ENCODE assay signal across 17 cellular contexts in the genomic region with DNA sequence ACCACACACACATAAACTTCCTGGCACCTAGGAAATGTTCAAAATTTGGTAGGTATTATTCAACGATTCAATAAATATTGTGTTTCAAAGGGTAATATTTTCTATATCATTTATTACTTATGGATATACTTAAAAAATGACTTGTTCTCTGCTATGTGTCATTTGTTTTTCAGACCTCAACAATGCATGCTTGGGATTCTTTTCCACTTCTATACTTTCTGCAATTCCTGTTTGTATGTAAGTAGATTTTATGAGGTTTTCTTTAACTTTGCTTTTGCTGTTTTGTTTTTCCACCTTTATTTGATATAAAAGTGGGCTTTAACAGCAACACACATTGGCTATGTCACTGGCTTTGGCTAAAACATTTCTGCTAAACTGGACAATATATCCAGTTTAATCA. TPM values are rescaled to one million over a fixed set of nuclear protein-coding genes. Genes with fewer than 3 reads are reported as not detected.
A peak's percentile ranks its signal among the peaks of the same experiment; 100 is the strongest.
DNase-seq lines count a peak whose midpoint lies in the region; ATAC-seq and TF ChIP-seq lines count a peak whose summit lies in the region.
"Had no signal": no experiment of that assay in that cellular context is flagged by ENCODE, and none has a peak within 500 bp of the region (broad histone marks: within the 10 kb centered on the region; RNA-seq: fewer than 3 reads in every experiment).

No MANE protein-coding gene starts in this region.

- DNase-seq in MCF 10A (ENCODE audit: unreplicated experiment) (no peak), breast epithelium (ENCODE audit: low spot score in 2 of 2) (no peak), adipocyte (ENCODE audit: low read depth) (no peak), superior temporal gyrus (ENCODE audit: extremely low spot score) (peak; percentile 46), body of pancreas (no peak), left lung (no peak)
- DNase-seq: activated naive CD4-positive, alpha-beta T cell treated with anti-CD3 and anti-CD28 coated beads, Interleukin-2, amount 50 U/mL, for 16 hours; dermis blood vessel endothelial cell; DMS79 treated with DMSO at 0.1 percent for 48 hours; left ventricle myocardium superior; NCI-H1048; NCI-H345; occipital lobe; stimulated activated CD4-positive, alpha-beta T cell treated with anti-CD3 and anti-CD28 coated beads, Interleukin-1b, Interleukin-23, amount 100 ng/mL, for 48 hours; T1000 had no signal

- H3K36me3 ChIP-seq in breast epithelium (no peaks in the 10 kb centered on the region), adipocyte (ENCODE audit: control insufficient read depth, insufficient read depth, low read length, severe bottlenecking) (no peaks in the 10 kb centered on the region), iPS-18a (ENCODE audit: control insufficient read depth, low read depth, low read length) (no peaks in the 10 kb centered on the region), body of pancreas (replicated peaks in 1 of 2; ENCODE audit: insufficient read depth in 1 of 2, low read depth in 2 of 2) (no peaks in the 10 kb centered on the region), left lung (no peaks in the 10 kb centered on the region)

- peak overlapping the region; percentile 59 for H3K27ac Mint-ChIP-seq in MCF 10A (ENCODE audit: low read depth, unreplicated experiment)

- H3K9ac ChIP-seq in adipocyte (ENCODE audit: low read length) (no peak overlapping the region), iPS-18a (ENCODE audit: low read length) (no peak overlapping the region)

- H3K36me3 Mint-ChIP-seq in MCF 10A (ENCODE audit: insufficient read depth, unreplicated experiment), result peaks cover 6% of the 10 kb centered on the region

- no peak overlapping the region for H3K27ac ChIP-seq in breast epithelium
- no peak overlapping the region for H3K27ac ChIP-seq in iPS-18a (ENCODE audit: low read length)
- no peak overlapping the region for H3K27ac ChIP-seq in body of pancreas
- H3K27ac ChIP-seq in left lung, result no peak overlapping the region

- peaks cover 0 to 4% of the 10 kb centered on the region in 2 donors for H3K4me1 ChIP-seq in breast epithelium
- peaks cover 54% of the 10 kb centered on the region for H3K4me1 ChIP-seq in adipocyte (ENCODE audit: control insufficient read depth, insufficient read depth, low read length)
- H3K4me1 ChIP-seq in iPS-18a (ENCODE audit: control insufficient read depth, low read depth, low read length), result peaks cover 24% of the 10 kb centered on the region
- peaks cover 10% of the 10 kb centered on the region for H3K4me1 ChIP-seq in body of pancreas
- H3K4me1 ChIP-seq in left lung, result peaks cover 4 to 54% of the 10 kb centered on the region in 2 donors

- ATAC-seq in body of pancreas (no peak), GM18511 (IDR thresholded peaks at IDR 0.05; ENCODE audit: unreplicated experiment) (no peak), left lung (no peak)
- ATAC-seq: left ventricle myocardium superior had no signal

- no peaks in the 10 kb centered on the region for H3K9me3 Mint-ChIP-seq in MCF 10A (ENCODE audit: unreplicated experiment)

- no peaks in the 10 kb centered on the region for H3K9me3 ChIP-seq in breast epithelium
- H3K9me3 ChIP-seq in adipocyte (ENCODE audit: control insufficient read depth, low read length), result no peaks in the 10 kb centered on the region
- no peaks in the 10 kb centered on the region for H3K9me3 ChIP-seq in iPS-18a (ENCODE audit: control insufficient read depth, low read depth, low read length)
- no peaks in the 10 kb centered on the region for H3K9me3 ChIP-seq in body of pancreas
- no peaks in the 10 kb centered on the region for H3K9me3 ChIP-seq in left lung

- POLR2A ChIA-PET in MCF 10A (lab: Yijun Ruan, JAX), result interaction anchor here (8.3 kb wide), 1 partner anchor 13 kb away, joined by 208 read pairs; no protein-coding TSS in a partner anchor

- H3K27me3 Mint-ChIP-seq in MCF 10A (ENCODE audit: insufficient read depth, unreplicated experiment), result no peaks in the 10 kb centered on the region

- H3K4me3 ChIP-seq in breast epithelium, result no peak overlapping the region
- H3K4me3 ChIP-seq in adipocyte (ENCODE audit: low read length), result peak overlapping the region; percentile 87
- peak overlapping the region; percentile 21 for H3K4me3 ChIP-seq in iPS-18a (ENCODE audit: low read length)
- no peak overlapping the region for H3K4me3 ChIP-seq in body of pancreas
- H3K4me3 ChIP-seq in left lung, result peak overlapping the region in 1 of 2 donors; percentile 86

- peak overlapping the region; percentile 45 for H3K4me3 Mint-ChIP-seq in MCF 10A (ENCODE audit: unreplicated experiment)

- CTCF ChIA-PET in MCF 10A (lab: Yijun Ruan, JAX), result interaction anchor here (1.0 kb wide), 1 partner anchor 784 kb away, joined by 3 read pairs; no protein-coding TSS in a partner anchor

- peaks cover 46% of the 10 kb centered on the region for H3K4me1 Mint-ChIP-seq in MCF 10A (ENCODE audit: insufficient read depth, unreplicated experiment)

- intact Hi-C loops in MCF 10A (cut with micrococcal nuclease) (loop anchor here (5.0 kb wide), 1 partner anchor 79 kb away; no protein-coding TSS in a partner anchor), breast epithelium (cut with DNase I; ENCODE audit: low total_unique reads) (no loop called here), body of pancreas (cut with DNase I) (no loop called here), left lung (cut with DNase I) (no loop called here)

- TSS peak; percentile 1 for BruUV-seq in MCF 10A (replicated peaks; lab: Mats Ljungman, UMichigan)

- no peak for TF ChIP-seq POLR2A in breast epithelium (IDR thresholded peaks at IDR 0.05)
- TF ChIP-seq POLR2A in body of pancreas (IDR thresholded peaks at IDR 0.05), result no peak

- H3K27me3 ChIP-seq in breast epithelium, result no peaks in the 10 kb centered on the region
- H3K27me3 ChIP-seq in adipocyte (replicated peaks; ENCODE audit: control insufficient read depth, insufficient read depth, low read length), result no peaks in the 10 kb centered on the region
- no peaks in the 10 kb centered on the region for H3K27me3 ChIP-seq in iPS-18a (ENCODE audit: control insufficient read depth, insufficient read depth, low read length)
- H3K27me3 ChIP-seq in body of pancreas, result no peaks in the 10 kb centered on the region
- no peaks in the 10 kb centered on the region for H3K27me3 ChIP-seq in left lung

- no peak for TF ChIP-seq CTCF in MCF 10A (IDR thresholded peaks at IDR 0.05; ENCODE audit: unreplicated experiment)
- TF ChIP-seq CTCF in breast epithelium (IDR thresholded peaks at IDR 0.05), result no peak
- no peak for TF ChIP-seq CTCF in body of pancreas (IDR thresholded peaks at IDR 0.05)
- no peak for TF ChIP-seq CTCF in left lung (IDR thresholded peaks at IDR 0.05)

- 80 to 83% methylated on average over 1 of the region's 1 CpG for WGBS in body of pancreas, 2 donors

RNA-seq across cellular contexts. Expression of a gene that starts 3.5 kb away (rescaled TPM):
- 148 and 182 TPM in 2 replicates for total RNA-seq in MCF 10A (2022)
- 10 to 100 TPM; 37.4 to 54.2 (median 47.4) TPM for total RNA-seq in breast epithelium
- 10 to 100 TPM; 17.5 to 22.3 TPM for total RNA-seq in body of pancreas
- total RNA-seq in left lung, result 100 to 1,000 TPM in 1 of 2 donors, 10 to 100 TPM in 1; 72.2 to 111 TPM

RNA-seq across cellular contexts. Expression of a gene that starts 4.3 kb away (rescaled TPM):
- total RNA-seq in MCF 10A (2022), result 81.1 and 128 TPM in 2 replicates
- 10 to 100 TPM; 48.6 to 73.0 (median 62.3) TPM for total RNA-seq in breast epithelium
- total RNA-seq in body of pancreas, result 10 to 100 TPM; 49.0 to 56.4 TPM
- total RNA-seq in left lung, result 10 to 100 TPM; 62.2 to 83.7 TPM

Comparison
In these comparisons a context has a peak if more than half of its experiments do, and no peak if none do; other contexts are left out.
1. H3K4me3 ChIP-seq: peak in adipocyte (single experiment) and iPS-18a (single experiment); none in breast epithelium (0 of 3) and body of pancreas (0 of 2).